8 cellular contexts compared by ENCODE assay signal in genomic region chr1:26275580-26276431, GRCh38. TPM values are rescaled to one million over a fixed set of nuclear protein-coding genes. Genes with fewer than 3 reads are reported as not detected.
DNase-seq lines count a peak whose midpoint lies in the region; ATAC-seq and TF ChIP-seq lines count a peak whose summit lies in the region.

No MANE protein-coding gene starts in this region.

- no peaks in the 10 kb centered on the region for H3K27me3 ChIP-seq in kidney epithelial cell (ENCODE audit: control insufficient read depth, insufficient read depth, low read length)

- H3K36me3 ChIP-seq in kidney epithelial cell (ENCODE audit: control insufficient read depth, insufficient read depth, low read length), result no peaks in the 10 kb centered on the region

- no peaks in the 10 kb centered on the region for H3K27me3 Mint-ChIP-seq in WTC11 (ENCODE audit: low read depth)
- H3K27me3 Mint-ChIP-seq in central memory CD8-positive, alpha-beta T cell, result no peaks in the 10 kb centered on the region

- H3K9me3 Mint-ChIP-seq in WTC11, result no peaks in the 10 kb centered on the region
- no peaks in the 10 kb centered on the region for H3K9me3 Mint-ChIP-seq in central memory CD8-positive, alpha-beta T cell

- peak; percentile 44 for ATAC-seq in GM18907 (IDR thresholded peaks at IDR 0.05; ENCODE audit: unreplicated experiment)
- ATAC-seq in WTC11, result peak; percentile 63
- ATAC-seq in central memory CD8-positive, alpha-beta T cell (replicated peaks; ENCODE audit: extremely low read depth, poor library complexity, severe bottlenecking), result peak; percentile 71
- no peak for ATAC-seq in HG02623 (IDR thresholded peaks at IDR 0.05; ENCODE audit: unreplicated experiment)

- peak overlapping the region; percentile 52; the same call in 1 of the 2 replicates for H3K27ac Mint-ChIP-seq in WTC11
- H3K27ac Mint-ChIP-seq in central memory CD8-positive, alpha-beta T cell (ENCODE audit: low read depth), result peak overlapping the region; percentile 61

- POLR2A ChIA-PET in AG04449 (lab: Yijun Ruan, JAX), result interaction anchor here (0.6 to 2.0 kb wide), 3 partner anchors 9 to 274 kb away, joined by 3 to 7 read pairs (median 4); no protein-coding TSS in a partner anchor
- POLR2A ChIA-PET in WTC11 (lab: Charles Lee), result interaction anchor here (0.6 to 1.1 kb wide), 2 partner anchors 10 to 44 kb away, joined by 3 to 4 read pairs; no protein-coding TSS in a partner anchor

- peak; percentile 86 for DNase-seq in AG04449 (ENCODE audit: low read depth, low spot score)
- peak; percentile 68 for DNase-seq in NCI-H2107 (lab: John Stamatoyannopoulos, UW)
- peak; percentile 91 for DNase-seq in WTC11 (ENCODE audit: low spot score)
- peak; percentile 60 to 66 for DNase-seq in central memory CD8-positive, alpha-beta T cell (ENCODE audit: low spot score in 2 of 2)
- no peak for DNase-seq in kidney epithelial cell (ENCODE audit: low read depth)
- DNase-seq in stimulated activated CD4-positive, alpha-beta T cell treated with anti-CD3 and anti-CD28 coated beads, Interleukin-12 subunit alpha, Interleukin-12 subunit beta, amount 100 ng/mL, for 4 hours, result peak; percentile 72

- TF ChIP-seq CTCF in AG04449 (IDR thresholded peaks at IDR 0.05; ENCODE audit: insufficient read depth, low read length, missing control alignments) (peak; percentile 83), WTC11 (IDR thresholded peaks at IDR 0.05) (peak; percentile 55; the same call in 1 of the 2 replicates), kidney epithelial cell (IDR thresholded peaks at IDR 0.05; ENCODE audit: insufficient read depth, low read length, poor library complexity, severe bottlenecking) (peak; percentile 72)

- H3K4me3 ChIP-seq in AG04449 (ENCODE audit: low read depth, low read length) (no peak overlapping the region), kidney epithelial cell (ENCODE audit: low read depth, low read length) (no peak overlapping the region)

- peaks cover 18% of the 10 kb centered on the region for H3K4me1 Mint-ChIP-seq in WTC11
- H3K4me1 Mint-ChIP-seq in central memory CD8-positive, alpha-beta T cell, result peaks cover 49% of the 10 kb centered on the region

- H3K36me3 Mint-ChIP-seq in WTC11, result peaks cover 68% of the 10 kb centered on the region
- H3K36me3 Mint-ChIP-seq in central memory CD8-positive, alpha-beta T cell (ENCODE audit: insufficient read depth), result peaks cover 16% of the 10 kb centered on the region

- CTCF ChIA-PET in AG04449 (lab: Yijun Ruan, JAX), result interaction anchor here (0.7 to 10.7 kb wide), 44 partner anchors 9 to 240 kb away, joined by 3 to 179 read pairs (median 5); partner anchors contain the start of genes CD52, CEP85, UBXN11 and ZNF593
- CTCF ChIA-PET in WTC11 (lab: Charles Lee), result interaction anchor here (0.5 to 2.9 kb wide), 38 partner anchors 10 to 181 kb away, joined by 3 to 35 read pairs (median 4); partner anchors contain the start of genes CATSPER4, CD52, CEP85 and CNKSR1

- H3K4me3 Mint-ChIP-seq in WTC11, result no peak overlapping the region
- peak overlapping the region; percentile 16 for H3K4me3 Mint-ChIP-seq in central memory CD8-positive, alpha-beta T cell

TF ChIP-seq in WTC11, 78 proteins besides CTCF, POLR2A, EP300 and RAD21:
- TF ChIP-seq USF2 (CRISPR knock-in tag; IDR thresholded peaks at IDR 0.05) (peak; percentile 78), GABPB1 (CRISPR knock-in tag; IDR thresholded peaks at IDR 0.05) (no peak), HMGA2 (CRISPR knock-in tag; IDR thresholded peaks at IDR 0.05) (no peak), OVOL2 (CRISPR knock-in tag; IDR thresholded peaks at IDR 0.05; ENCODE audit: borderline replicate concordance) (no peak), USF1 (CRISPR knock-in tag; IDR thresholded peaks at IDR 0.05) (peak; percentile 82; the same call in 1 of the 2 replicates)

RNA-seq across cellular contexts. Expression of gene SH3BGRL3, which starts 4.1 kb away (rescaled TPM):
- total RNA-seq in WTC11 (2021) (70.8 to 92.9 TPM (median 92.3 TPM) in 3 replicates), kidney epithelial cell (113 and 133 TPM in 2 replicates)

RNA-seq across cellular contexts. Expression of gene UBXN11, which starts 30.6 kb away (rescaled TPM):
- total RNA-seq in WTC11 (2021) (12.4 to 14.1 TPM (median 14.1 TPM) in 3 replicates), kidney epithelial cell (9.4 and 10.2 TPM in 2 replicates)

RNA-seq across cellular contexts. Expression of gene CEP85, which starts 41.8 kb away (rescaled TPM):
- total RNA-seq in WTC11 (2021), result 32.0 to 40.8 TPM (median 35.3 TPM) in 3 replicates
- total RNA-seq in kidney epithelial cell, result 7.5 and 9.7 TPM in 2 replicates

RNA-seq across cellular contexts. Expression of gene CD52, which starts 42.0 kb away (rescaled TPM):
- total RNA-seq in WTC11 (2021), result 2.8 to 3.7 TPM (median 3.4 TPM) in 3 replicates
- total RNA-seq in kidney epithelial cell, result 1.2 TPM in 1 of 2 replicates, not detected in the other
